Comparison of ENCODE assay signal across 24 cellular contexts in genomic region chr17:66429680-66430079, GRCh38.
"Had no signal": no experiment of that assay in that cellular context is flagged by ENCODE, and none has a peak within 500 bp of the region (broad histone marks: within the 10 kb centered on the region; RNA-seq: fewer than 3 reads in every experiment).

No MANE protein-coding gene starts in this region.

- H3K36me3 ChIP-seq: cardiac muscle cell, esophagus muscularis mucosa, gastroesophageal sphincter, heart left ventricle, left ventricle myocardium inferior, suprapubic skin, transverse colon, vagina had no signal

- H3K27ac Mint-ChIP-seq: activated CD4-positive, alpha-beta T cell treated with anti-CD3 and anti-CD28 coated beads, Interleukin-2, amount 10 ng/mL, durations not matched to agents 7 days and 5 days; activated naive CD8-positive, alpha-beta T cell; activated T-cell treated with anti-CD3 and anti-CD28 coated beads, Interleukin-2, amount 50 U/mL, for 72 hours had no signal

- H3K9me3 ChIP-seq: esophagus muscularis mucosa, gastroesophageal sphincter, left ventricle myocardium inferior, suprapubic skin, transverse colon, vagina had no signal

- H3K4me1 ChIP-seq: left ventricle myocardium inferior had no signal

- H3K27me3 ChIP-seq: cardiac muscle cell, esophagus muscularis mucosa, gastroesophageal sphincter, heart left ventricle, suprapubic skin, transverse colon, vagina had no signal

- H3K9me3 Mint-ChIP-seq: activated CD4-positive, alpha-beta T cell treated with anti-CD3 and anti-CD28 coated beads, Interleukin-2, amount 10 ng/mL, durations not matched to agents 7 days and 5 days; activated T-cell treated with anti-CD3 and anti-CD28 coated beads, Interleukin-2, amount 50 U/mL, for 72 hours had no signal

- H3K4me3 ChIP-seq: cardiac muscle cell, esophagus muscularis mucosa, gastroesophageal sphincter, heart left ventricle, left ventricle myocardium inferior, suprapubic skin, transverse colon, vagina had no signal

- H3K27ac ChIP-seq: cardiac muscle cell, esophagus muscularis mucosa, gastroesophageal sphincter, heart left ventricle, left ventricle myocardium inferior, suprapubic skin, transverse colon, vagina had no signal

- H3K4me3 Mint-ChIP-seq: activated CD4-positive, alpha-beta T cell treated with anti-CD3 and anti-CD28 coated beads, Interleukin-2, amount 10 ng/mL, durations not matched to agents 7 days and 5 days; activated naive CD8-positive, alpha-beta T cell; activated T-cell treated with anti-CD3 and anti-CD28 coated beads, Interleukin-2, amount 50 U/mL, for 72 hours had no signal

- H3K27me3 Mint-ChIP-seq: activated CD4-positive, alpha-beta T cell treated with anti-CD3 and anti-CD28 coated beads, Interleukin-2, amount 10 ng/mL, durations not matched to agents 7 days and 5 days; activated naive CD8-positive, alpha-beta T cell had no signal

- DNase-seq: activated CD4-positive, alpha-beta T cell treated with anti-CD3 and anti-CD28 coated beads, Interleukin-2, amount 10 ng/mL, durations not matched to agents 7 days and 5 days; activated CD4-positive, CD25-positive, alpha-beta regulatory T cell; activated CD8-positive, alpha-beta memory T cell treated with anti-CD3 and anti-CD28 coated beads, Interleukin-2, amount 50 U/mL, for 48 hours; activated gamma-delta T cell; activated T-cell treated with anti-CD3 and anti-CD28 coated beads, Interleukin-2, amount 50 U/mL, for 72 hours; dermis blood vessel endothelial cell; effector memory CD4-positive, alpha-beta T cell; heart left ventricle; left ventricle myocardium inferior; mammary epithelial cell; occipital lobe; retina; stimulated activated CD4-positive, alpha-beta T cell treated with anti-CD3 and anti-CD28 coated beads, Interleukin-12 subunit alpha, Interleukin-12 subunit beta, amount 100 ng/mL, for 4 hours; stimulated activated CD4-positive, alpha-beta T cell treated with anti-CD3 and anti-CD28 coated beads, Interleukin-1b, Interleukin-23, amount 100 ng/mL, for 48 hours; stimulated activated CD8-positive, alpha-beta memory T cell treated with anti-CD3 and anti-CD28 coated beads, Interleukin-4, amount 100 ng/mL, for 48 hours; stimulated activated naive CD4-positive, alpha-beta T cell treated with Interleukin-2 at 50 U/mL for 16 hours; T-helper 9 cell; transverse colon had no signal
